In the genomic region with DNA sequence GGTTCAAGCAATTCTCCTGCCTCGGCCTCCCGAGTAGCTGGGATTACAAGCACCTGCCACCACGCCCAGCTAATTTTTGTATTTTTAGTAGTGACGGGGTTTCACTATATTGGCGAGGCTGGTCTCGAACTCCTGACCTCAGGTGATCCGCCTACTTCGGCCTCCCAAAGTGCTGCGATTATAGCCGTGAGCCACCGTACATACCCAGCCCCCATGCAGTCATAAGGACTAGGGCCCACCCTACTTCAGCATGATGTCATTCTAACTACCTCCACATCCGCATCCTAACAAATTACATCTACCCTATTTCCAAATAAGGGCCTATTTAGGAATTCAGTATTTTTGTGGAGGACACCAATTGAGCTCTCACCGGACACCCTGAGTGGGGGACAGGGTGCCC, we compare ENCODE assay signal across 7 cellular contexts. TPM values are rescaled to one million over a fixed set of nuclear protein-coding genes. Genes with fewer than 3 reads are reported as not detected.
DNase-seq lines count a peak whose midpoint lies in the region; ATAC-seq, FAIRE-seq and TF ChIP-seq lines count a peak whose summit lies in the region.
"Not testable (repeated sequence)": the region's sequence is repeated elsewhere in the genome, so short reads cannot be mapped to it uniquely, and the experiment has no call there.
"Had no signal": no experiment of that assay in that cellular context is flagged by ENCODE, and none has a peak within 500 bp of the region (broad histone marks: within the 10 kb centered on the region; RNA-seq: fewer than 3 reads in every experiment).

No MANE protein-coding gene starts in this region.

- not testable (repeated sequence) for ATAC-seq in psoas muscle

- not testable (repeated sequence) for H3K9me3 ChIP-seq in HEK293 (ENCODE audit: control insufficient read depth, insufficient read depth, low read depth, low read length); astrocyte (ENCODE audit: insufficient read depth, low read depth, low read length); endodermal cell (ENCODE audit: control insufficient read depth, low read length); left ventricle myocardium inferior (replicated peaks); psoas muscle; stomach smooth muscle (ENCODE audit: control insufficient read depth in 2 of 2, low read length in 2 of 2)

- 83 to 87% methylated on average over 8 to 13 of the region's 13 CpGs for WGBS in endodermal cell (ENCODE audit: insufficient coverage in 1 of 2, insufficient read length in 1 of 2), 2 experiments
- WGBS in psoas muscle, 3 donors: 64 to 87% (median 72%) methylated on average over 13 of the region's 13 CpGs

- peaks cover 79% of the 10 kb centered on the region for H4K20me1 ChIP-seq in astrocyte (ENCODE audit: insufficient read depth, low read length)

- not testable (repeated sequence) for H3K9me3 Mint-ChIP-seq in astrocyte (ENCODE audit: unreplicated experiment); endodermal cell

- H3K4me3 ChIP-seq in HEK293 (ENCODE audit: low read depth, low read length); astrocyte (ENCODE audit: insufficient read depth, low read depth, low read length); endodermal cell (ENCODE audit: low read length); left ventricle myocardium inferior; psoas muscle; stomach smooth muscle (ENCODE audit: low read length in 2 of 2): not testable (repeated sequence)

- peaks cover 9 to 31% of the 10 kb centered on the region in 2 experiments; a peak in 2 of 3 replicates for H3K36me3 ChIP-seq in HEK293 (ENCODE audit: control insufficient read depth in 2 of 2, insufficient read depth in 1 of 2, low read length in 2 of 2)
- H3K36me3 ChIP-seq in astrocyte (ENCODE audit: insufficient read depth, low read length): not testable (repeated sequence)
- peaks cover 27% of the 10 kb centered on the region for H3K36me3 ChIP-seq in endodermal cell (ENCODE audit: control insufficient read depth, insufficient read depth, low read length)
- H3K36me3 ChIP-seq in left ventricle myocardium inferior: peaks cover 46% of the 10 kb centered on the region
- H3K36me3 ChIP-seq in psoas muscle (ENCODE audit: insufficient read depth in 1 of 2, low read depth in 1 of 2): peaks cover 11 to 45% of the 10 kb centered on the region in 2 donors
- peaks cover 23 to 26% of the 10 kb centered on the region in 2 donors for H3K36me3 ChIP-seq in stomach smooth muscle (ENCODE audit: control insufficient read depth in 2 of 2, insufficient read depth in 2 of 2, low read length in 2 of 2)

- FAIRE-seq in astrocyte (lab: Jason Lieb, UNC): not testable (repeated sequence)

- not testable (repeated sequence) for H3K9ac ChIP-seq in astrocyte (ENCODE audit: low read length); endodermal cell (ENCODE audit: extremely low read depth, low read length, poor library complexity, severe bottlenecking); stomach smooth muscle (ENCODE audit: low read length in 2 of 2)

- H3K4me1 ChIP-seq in HEK293 (ENCODE audit: control insufficient read depth, insufficient read depth, low read length); astrocyte (ENCODE audit: insufficient read depth, low read length); endodermal cell (ENCODE audit: control insufficient read depth, insufficient read depth, low read length): not testable (repeated sequence)
- H3K4me1 ChIP-seq in left ventricle myocardium inferior (peaks cover 45% of the 10 kb centered on the region), psoas muscle (peaks cover 49% of the 10 kb centered on the region), stomach smooth muscle (ENCODE audit: control insufficient read depth, insufficient read depth, low read length) (peaks cover 40% of the 10 kb centered on the region)

- H3K27ac ChIP-seq in HEK293 (ENCODE audit: extremely low read depth, low read depth, low read length); astrocyte (ENCODE audit: low read depth, low read length); endodermal cell (ENCODE audit: low read depth, low read length): not testable (repeated sequence)
- peak overlapping the region; percentile 95 for H3K27ac ChIP-seq in left ventricle myocardium inferior (replicated peaks)
- H3K27ac ChIP-seq in psoas muscle: peak overlapping the region; percentile 99
- H3K27ac ChIP-seq in stomach smooth muscle (ENCODE audit: low read length): peak overlapping the region; percentile 83

- CTCF ChIA-PET in HEK293 (lab: Yijun Ruan, JAX): not testable (repeated sequence)

- H3K27me3 Mint-ChIP-seq in astrocyte (ENCODE audit: low read depth, unreplicated experiment); endodermal cell (ENCODE audit: insufficient read depth): not testable (repeated sequence)

- H3K27me3 ChIP-seq in astrocyte (ENCODE audit: insufficient read depth, low read length); endodermal cell (ENCODE audit: control insufficient read depth, insufficient read depth, low read length, poor library complexity, severe bottlenecking); left ventricle myocardium inferior (ENCODE audit: low read depth); psoas muscle (ENCODE audit: insufficient read depth in 3 of 3, low read length in 2 of 3); stomach smooth muscle (ENCODE audit: control insufficient read depth in 1 of 2, insufficient read depth in 2 of 2, low read length in 2 of 2): not testable (repeated sequence)

- POLR2A ChIA-PET in HEK293 (lab: Yijun Ruan, JAX): interaction anchor here (1.8 to 4.1 kb wide), 2 partner anchors 14 to 31 kb away, joined by 5 to 20 read pairs; partner anchors contain the start of gene EEF2

- H3K4me3 Mint-ChIP-seq in astrocyte (ENCODE audit: unreplicated experiment): peak overlapping the region; percentile 27
- not testable (repeated sequence) for H3K4me3 Mint-ChIP-seq in endodermal cell

- TF ChIP-seq CTCF in HEK293 (tag by site-specific recombination; IDR thresholded peaks at IDR 0.05); astrocyte (IDR thresholded peaks at IDR 0.05; ENCODE audit: insufficient read depth, low read depth, low read length); endodermal cell (conservative IDR thresholded peaks at IDR 0.05); left ventricle myocardium inferior (IDR thresholded peaks at IDR 0.05; ENCODE audit: borderline replicate concordance); psoas muscle (IDR thresholded peaks at IDR 0.05): not testable (repeated sequence)

- intact Hi-C loops in left ventricle myocardium inferior (cut with micrococcal nuclease); psoas muscle (cut with DNase I): not testable (repeated sequence)

- not testable (repeated sequence) for H2AFZ ChIP-seq in astrocyte (ENCODE audit: low read depth, low read length)

- not testable (repeated sequence) for DNase-seq in astrocyte (ENCODE audit: low read depth); left ventricle myocardium inferior; psoas muscle
- DNase-seq in endodermal cell: peak; percentile 40

- H3K4me1 Mint-ChIP-seq in astrocyte (ENCODE audit: low read depth, unreplicated experiment); endodermal cell: not testable (repeated sequence)

- not testable (repeated sequence) for H3K36me3 Mint-ChIP-seq in astrocyte (ENCODE audit: low read depth, unreplicated experiment)
- peaks cover 15% of the 10 kb centered on the region for H3K36me3 Mint-ChIP-seq in endodermal cell (ENCODE audit: low read depth)

- peaks cover 39% of the 10 kb centered on the region for H3K79me2 ChIP-seq in astrocyte (ENCODE audit: insufficient read depth, low read length)

- not testable (repeated sequence) for H3K4me2 ChIP-seq in astrocyte (ENCODE audit: low read length)

- peak overlapping the region; percentile 87 for H3K27ac Mint-ChIP-seq in astrocyte (ENCODE audit: unreplicated experiment)
- H3K27ac Mint-ChIP-seq in endodermal cell: not testable (repeated sequence)

RNA-seq across cellular contexts. Expression of gene DAPK3, which starts 15.6 kb away (rescaled TPM):
- total RNA-seq in astrocyte (242 and 264 TPM in 2 replicates), endodermal cell (100 to 1,000 TPM in 1 of 2 donors, 10 to 100 TPM in 1; 89.9 to 106 TPM), left ventricle myocardium inferior (74.6 TPM), psoas muscle (100 to 1,000 TPM in 3 of 4 donors, 10 to 100 TPM in 1; 92.6 to 142 (median 105) TPM)
- polyA plus RNA-seq in endodermal cell (2013, experiment 1 of 2): 64.1 TPM
- polyA plus RNA-seq in endodermal cell (2013, experiment 2 of 2): 54.5 TPM
- polyA plus RNA-seq in psoas muscle: 100 to 1,000 TPM; 148 to 176 (median 165) TPM

RNA-seq across cellular contexts. Expression of gene NMRK2, which starts 22.4 kb away (rescaled TPM):
- total RNA-seq in astrocyte: 0.73 TPM in 1 of 2 replicates, not detected in the other
- 10 to 100 TPM; 22.1 to 36.4 TPM for total RNA-seq in endodermal cell
- 8.8 TPM for polyA plus RNA-seq in endodermal cell (2013, experiment 1 of 2)
- polyA plus RNA-seq in endodermal cell (2013, experiment 2 of 2): 6.7 TPM
- total RNA-seq in left ventricle myocardium inferior: 458 TPM
- total RNA-seq in psoas muscle: 100 to 1,000 TPM in 1 of 4 donors, 10 to 100 TPM in 2, 1 to 10 TPM in 1; 9.0 to 755 (median 89.4) TPM
- polyA plus RNA-seq in psoas muscle: 100 to 1,000 TPM in 2 of 3 donors, 10 to 100 TPM in 1; 45.2 to 636 (median 602) TPM
- total RNA-seq: CD4-positive, CD25-positive, alpha-beta regulatory T cell had no signal
- polyA plus RNA-seq: CD4-positive, CD25-positive, alpha-beta regulatory T cell had no signal

RNA-seq across cellular contexts. Expression of gene EEF2, which starts 30.0 kb away (rescaled TPM):
- total RNA-seq in astrocyte (2,578 and 2,739 TPM in 2 replicates), endodermal cell (1,000 to 10,000 TPM; 1,913 to 2,886 TPM), left ventricle myocardium inferior (2,303 TPM), psoas muscle (1,000 to 10,000 TPM; 2,332 to 3,628 (median 2,726) TPM)
- polyA plus RNA-seq in endodermal cell (2013, experiment 1 of 2): 1,668 TPM
- polyA plus RNA-seq in endodermal cell (2013, experiment 2 of 2): 1,515 TPM
- 1,000 to 10,000 TPM; 1,416 to 1,891 (median 1,484) TPM for polyA plus RNA-seq in psoas muscle

RNA-seq across cellular contexts. Expression of gene PIAS4, which starts 52.3 kb away (rescaled TPM):
- total RNA-seq in astrocyte: 26.0 and 26.4 TPM in 2 replicates
- 10 to 100 TPM; 57.5 to 58.1 TPM for total RNA-seq in endodermal cell
- 35.5 TPM for polyA plus RNA-seq in endodermal cell (2013, experiment 1 of 2)
- polyA plus RNA-seq in endodermal cell (2013, experiment 2 of 2): 30.9 TPM
- 15.4 TPM for total RNA-seq in left ventricle myocardium inferior
- 10 to 100 TPM; 14.6 to 27.2 (median 17.0) TPM for total RNA-seq in psoas muscle
- polyA plus RNA-seq in psoas muscle: 10 to 100 TPM; 12.7 to 21.8 (median 14.6) TPM
